Comparison of ENCODE assay signal across 23 cellular contexts in genomic region chr6:91744576-91744975, GRCh38.
DNase-seq lines count a peak whose midpoint lies in the region; ATAC-seq and TF ChIP-seq lines count a peak whose summit lies in the region.
"Had no signal": no experiment of that assay in that cellular context is flagged by ENCODE, and none has a peak within 500 bp of the region (broad histone marks: within the 10 kb centered on the region; RNA-seq: fewer than 3 reads in every experiment).

No MANE protein-coding gene starts in this region.

- H3K27me3 ChIP-seq in GM23338 (ENCODE audit: insufficient read depth) = no peaks in the 10 kb centered on the region
- no peaks in the 10 kb centered on the region for H3K27me3 ChIP-seq in PC-9 (ENCODE audit: insufficient read depth, low read depth)
- no peaks in the 10 kb centered on the region for H3K27me3 ChIP-seq in thyroid gland
- H3K27me3 ChIP-seq: BE2C; BLaER1 treated with 17β-estradiol and CSF1 and Interleukin-3, amounts not matched to agents 10 nM and 100 nM had no signal

- H3K36me3 ChIP-seq in GM23338 (ENCODE audit: insufficient read depth) = no peaks in the 10 kb centered on the region
- H3K36me3 ChIP-seq in PC-9 (ENCODE audit: low read depth) = no peaks in the 10 kb centered on the region
- no peaks in the 10 kb centered on the region for H3K36me3 ChIP-seq in thyroid gland
- H3K36me3 ChIP-seq: BE2C; BLaER1 treated with 17β-estradiol and CSF1 and Interleukin-3, amounts not matched to agents 10 nM and 100 nM had no signal

- no peak for TF ChIP-seq POLR2A in thyroid gland (IDR thresholded peaks at IDR 0.05)

- WGBS in thyroid gland, 2 donors = 42 to 44% methylated on average over 3 of the region's 3 CpGs

- intact Hi-C loops in PC-9 (cut with micrococcal nuclease; ENCODE audit: unreplicated experiment) (loop anchor here (1.0 to 5.0 kb wide), 3 partner anchors 42 to 414 kb away; no protein-coding TSS in a partner anchor), thyroid gland (cut with DNase I) (no loop called here)

- H3K4me3 ChIP-seq in GM23338 (no peak overlapping the region), PC-9 (no peak overlapping the region), thyroid gland (replicated peaks in 1 of 3) (no peak overlapping the region)
- H3K4me3 ChIP-seq: A549; BLaER1 treated with 17β-estradiol and CSF1 and Interleukin-3, amounts not matched to agents 10 nM and 100 nM; GM12878; GM23248 had no signal

- H2AFZ ChIP-seq in GM23338 = peak overlapping the region; percentile 73; the same call in 1 of the 2 replicates
- H2AFZ ChIP-seq in PC-9 = no peak overlapping the region
- H2AFZ ChIP-seq: GM23248 had no signal

- H3K79me2 ChIP-seq in GM23338 (replicated peaks; ENCODE audit: insufficient read depth) (no peaks in the 10 kb centered on the region), PC-9 (ENCODE audit: low read depth) (no peaks in the 10 kb centered on the region)

- ATAC-seq in GM23338 = no peak
- no peak for ATAC-seq in stimulated activated memory B cell treated with anti-CD40 and anti-IgM and Interleukin-4, amounts not matched to agents 10 μg/mL and 1 μg/mL and 100 μg/mL, for 72 hours
- ATAC-seq: A549, GM12878, HCT116 had no signal

- H3F3A ChIP-seq in GM23338 (replicated peaks; ENCODE audit: low read depth) (no peaks in the 10 kb centered on the region), PC-9 (ENCODE audit: insufficient read depth, low read depth) (no peaks in the 10 kb centered on the region)

- H3K4me1 Mint-ChIP-seq in GM23338 (peaks cover 13% of the 10 kb centered on the region; the same call in 2 of the 3 replicates), mesothelial cell of epicardium (peaks cover 33% of the 10 kb centered on the region)
- no peaks in the 10 kb centered on the region for H3K4me1 Mint-ChIP-seq in stimulated activated memory B cell treated with anti-CD40 and anti-IgM and Interleukin-4, amounts not matched to agents 10 μg/mL and 1 μg/mL and 100 μg/mL, for 72 hours
- H3K4me1 Mint-ChIP-seq: CD14-positive monocyte; CD8-positive, alpha-beta memory T cell; H9 had no signal

- no peaks in the 10 kb centered on the region for H3K27me3 Mint-ChIP-seq in GM23338 (ENCODE audit: insufficient read depth, low read depth, poor library complexity)
- no peaks in the 10 kb centered on the region for H3K27me3 Mint-ChIP-seq in mesothelial cell of epicardium (ENCODE audit: low read depth)
- H3K27me3 Mint-ChIP-seq in stimulated activated memory B cell treated with anti-CD40 and anti-IgM and Interleukin-4, amounts not matched to agents 10 μg/mL and 1 μg/mL and 100 μg/mL, for 72 hours = no peaks in the 10 kb centered on the region
- H3K27me3 Mint-ChIP-seq: CD4-positive, alpha-beta T cell; CD8-positive, alpha-beta memory T cell had no signal

- no peaks in the 10 kb centered on the region for H3K9me3 ChIP-seq in PC-9 (ENCODE audit: insufficient read depth, low read depth)
- no peaks in the 10 kb centered on the region for H3K9me3 ChIP-seq in thyroid gland
- H3K9me3 ChIP-seq: A549; BE2C; BLaER1 treated with 17β-estradiol and CSF1 and Interleukin-3, amounts not matched to agents 10 nM and 100 nM had no signal

- CTCF ChIA-PET in PC-9 (lab: Charles Lee) = no interaction called here

- H3K36me3 Mint-ChIP-seq in GM23338 (ENCODE audit: low read depth) (no peaks in the 10 kb centered on the region), mesothelial cell of epicardium (no peaks in the 10 kb centered on the region)
- H3K36me3 Mint-ChIP-seq in stimulated activated memory B cell treated with anti-CD40 and anti-IgM and Interleukin-4, amounts not matched to agents 10 μg/mL and 1 μg/mL and 100 μg/mL, for 72 hours = no peaks in the 10 kb centered on the region
- H3K36me3 Mint-ChIP-seq: CD14-positive monocyte; CD8-positive, alpha-beta memory T cell had no signal

- BruUV-seq in PC-9 (replicated peaks; lab: Mats Ljungman, UMichigan) = no TSS peak

- POLR2A ChIA-PET in PC-9 (lab: Charles Lee; ENCODE audit: unreplicated experiment) = no interaction called here

- no peaks in the 10 kb centered on the region for H3K9me2 ChIP-seq in GM23338 (ENCODE audit: insufficient read depth)
- no peaks in the 10 kb centered on the region for H3K9me2 ChIP-seq in PC-9 (ENCODE audit: insufficient read depth)

- peak overlapping the region; percentile 89 for H3K27ac Mint-ChIP-seq in GM23338
- H3K27ac Mint-ChIP-seq in mesothelial cell of epicardium = peak overlapping the region; percentile 83
- H3K27ac Mint-ChIP-seq in stimulated activated memory B cell treated with anti-CD40 and anti-IgM and Interleukin-4, amounts not matched to agents 10 μg/mL and 1 μg/mL and 100 μg/mL, for 72 hours = no peak overlapping the region
- H3K27ac Mint-ChIP-seq: CD14-positive monocyte; CD4-positive, alpha-beta T cell; CD8-positive, alpha-beta memory T cell; H9 had no signal

- peaks cover 14% of the 10 kb centered on the region; the same call in 1 of the 2 replicates for H3K4me1 ChIP-seq in GM23338 (ENCODE audit: insufficient read depth)
- H3K4me1 ChIP-seq in PC-9 (replicated peaks; ENCODE audit: insufficient read depth) = no peaks in the 10 kb centered on the region
- no peaks in the 10 kb centered on the region for H3K4me1 ChIP-seq in thyroid gland
- H3K4me1 ChIP-seq: A549; BE2C; BLaER1 treated with 17β-estradiol and CSF1 and Interleukin-3, amounts not matched to agents 10 nM and 100 nM had no signal

- no peak for TF ChIP-seq CTCF in GM23338 (conservative IDR thresholded peaks at IDR 0.05; ENCODE audit: low read depth in 2 of 2)
- no peak for TF ChIP-seq CTCF in PC-9 (conservative IDR thresholded peaks at IDR 0.05)
- TF ChIP-seq CTCF in mesothelial cell of epicardium (IDR thresholded peaks at IDR 0.05; ENCODE audit: unreplicated experiment) = no peak
- no peak for TF ChIP-seq CTCF in thyroid gland (IDR thresholded peaks at IDR 0.05)

- 0 out of 2 replicates have a peak overlapping the region, but pooled peaks have one; percentile 22 for H3K4me2 ChIP-seq in GM23338
- peak overlapping the region; percentile 23; the same call in 1 of the 2 replicates for H3K4me2 ChIP-seq in PC-9
- H3K4me2 ChIP-seq: A549; BLaER1 treated with 17β-estradiol and CSF1 and Interleukin-3, amounts not matched to agents 10 nM and 100 nM had no signal

- H4K20me1 ChIP-seq in GM23338 (replicated peaks; ENCODE audit: insufficient read depth) (no peaks in the 10 kb centered on the region), PC-9 (ENCODE audit: insufficient read depth) (no peaks in the 10 kb centered on the region)
- H4K20me1 ChIP-seq: BLaER1 treated with 17β-estradiol and CSF1 and Interleukin-3, amounts not matched to agents 10 nM and 100 nM had no signal

- H3K9me3 Mint-ChIP-seq in GM23338 (no peaks in the 10 kb centered on the region), mesothelial cell of epicardium (peaks cover 6% of the 10 kb centered on the region)
- H3K9me3 Mint-ChIP-seq in stimulated activated memory B cell treated with anti-CD40 and anti-IgM and Interleukin-4, amounts not matched to agents 10 μg/mL and 1 μg/mL and 100 μg/mL, for 72 hours = no peaks in the 10 kb centered on the region
- H3K9me3 Mint-ChIP-seq: CD4-positive, alpha-beta T cell; H9 had no signal

- DNase-seq in GM23338 (ENCODE audit: low spot score) (no peak), PC-9 (peak; percentile 7 to 58), mesothelial cell of epicardium (ENCODE audit: low spot score in 2 of 2, unreplicated experiment in 2 of 2) (no peak), thyroid gland (no peak), RPMI8226 (no peak)
- DNase-seq: 8988T; ACHN; AML-193; BE2C; CD4-positive, alpha-beta T cell; CD8-positive, alpha-beta memory T cell; DMS 273 treated with DMSO at 0.1 percent for 48 hours; DMS79; EL; GDM1; GM23248; H9 had no signal

- H3K27ac ChIP-seq in GM23338 (ENCODE audit: low read depth) = no peak overlapping the region
- H3K27ac ChIP-seq in PC-9 = no peak overlapping the region
- no peak overlapping the region for H3K27ac ChIP-seq in thyroid gland
- H3K27ac ChIP-seq: A549; BLaER1 treated with 17β-estradiol and CSF1 and Interleukin-3, amounts not matched to agents 10 nM and 100 nM; GM23248 had no signal

- H3K4me3 Mint-ChIP-seq in GM23338 (no peak overlapping the region), mesothelial cell of epicardium (no peak overlapping the region)
- no peak overlapping the region for H3K4me3 Mint-ChIP-seq in stimulated activated memory B cell treated with anti-CD40 and anti-IgM and Interleukin-4, amounts not matched to agents 10 μg/mL and 1 μg/mL and 100 μg/mL, for 72 hours
- H3K4me3 Mint-ChIP-seq: CD14-positive monocyte; CD4-positive, alpha-beta T cell; CD8-positive, alpha-beta memory T cell; H9 had no signal

TF ChIP-seq in GM23338, 12 proteins besides CTCF, POLR2A, EP300 and RAD21 (continues in another document):
- TF ChIP-seq JUNB (IDR thresholded peaks at IDR 0.05; ENCODE audit: unreplicated experiment) (no peak), CREB1 (CRISPR knock-in tag; IDR thresholded peaks at IDR 0.05; ENCODE audit: low read depth) (no peak), EZH2 (IDR thresholded peaks at IDR 0.05; ENCODE audit: low read depth, unreplicated experiment) (no peak), EZH2phosphoT487 (IDR thresholded peaks at IDR 0.05; ENCODE audit: unreplicated experiment) (no peak), POLR2AphosphoS5 (IDR thresholded peaks at IDR 0.05; ENCODE audit: low read depth) (no peak), ZNF331 (CRISPR knock-in tag; IDR thresholded peaks at IDR 0.05; ENCODE audit: low read depth) (no peak)
- TF ChIP-seq, protein P1, sequence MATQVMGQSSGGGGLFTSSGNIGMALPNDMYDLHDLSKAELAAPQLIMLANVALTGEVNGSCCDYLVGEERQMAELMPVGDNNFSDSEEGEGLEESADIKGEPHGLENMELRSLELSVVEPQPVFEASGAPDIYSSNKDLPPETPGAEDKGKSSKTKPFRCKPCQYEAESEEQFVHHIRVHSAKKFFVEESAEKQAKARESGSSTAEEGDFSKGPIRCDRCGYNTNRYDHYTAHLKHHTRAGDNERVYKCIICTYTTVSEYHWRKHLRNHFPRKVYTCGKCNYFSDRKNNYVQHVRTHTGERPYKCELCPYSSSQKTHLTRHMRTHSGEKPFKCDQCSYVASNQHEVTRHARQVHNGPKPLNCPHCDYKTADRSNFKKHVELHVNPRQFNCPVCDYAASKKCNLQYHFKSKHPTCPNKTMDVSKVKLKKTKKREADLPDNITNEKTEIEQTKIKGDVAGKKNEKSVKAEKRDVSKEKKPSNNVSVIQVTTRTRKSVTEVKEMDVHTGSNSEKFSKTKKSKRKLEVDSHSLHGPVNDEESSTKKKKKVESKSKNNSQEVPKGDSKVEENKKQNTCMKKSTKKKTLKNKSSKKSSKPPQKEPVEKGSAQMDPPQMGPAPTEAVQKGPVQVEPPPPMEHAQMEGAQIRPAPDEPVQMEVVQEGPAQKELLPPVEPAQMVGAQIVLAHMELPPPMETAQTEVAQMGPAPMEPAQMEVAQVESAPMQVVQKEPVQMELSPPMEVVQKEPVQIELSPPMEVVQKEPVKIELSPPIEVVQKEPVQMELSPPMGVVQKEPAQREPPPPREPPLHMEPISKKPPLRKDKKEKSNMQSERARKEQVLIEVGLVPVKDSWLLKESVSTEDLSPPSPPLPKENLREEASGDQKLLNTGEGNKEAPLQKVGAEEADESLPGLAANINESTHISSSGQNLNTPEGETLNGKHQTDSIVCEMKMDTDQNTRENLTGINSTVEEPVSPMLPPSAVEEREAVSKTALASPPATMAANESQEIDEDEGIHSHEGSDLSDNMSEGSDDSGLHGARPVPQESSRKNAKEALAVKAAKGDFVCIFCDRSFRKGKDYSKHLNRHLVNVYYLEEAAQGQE (IDR thresholded peaks at IDR 0.05; ENCODE audit: unreplicated experiment) = no peak

Comparison
In these comparisons a context has a peak if more than half of its experiments do, and no peak if none do; other contexts are left out.
1. DNase-seq: peak in PC-9 (2 of 2); none in GM23338 (single experiment), mesothelial cell of epicardium (0 of 2), thyroid gland (0 of 2) and RPMI8226 (single experiment).